Comparison of ENCODE assay signal across 11 cellular contexts in genomic region chr14:28661171-28661772, GRCh38.
DNase-seq lines count a peak whose midpoint lies in the region; ATAC-seq lines count a peak whose summit lies in the region.
"Had no signal": no experiment of that assay in that cellular context is flagged by ENCODE, and none has a peak within 500 bp of the region (broad histone marks: within the 10 kb centered on the region; RNA-seq: fewer than 3 reads in every experiment).

No MANE protein-coding gene starts in this region.

- no peak overlapping the region for H3K4me3 Mint-ChIP-seq in activated CD4-positive, alpha-beta memory T cell treated with anti-CD3 and anti-CD28 coated beads, Interleukin-2, amount 10 ng/mL, durations not matched to agents 7 days and 5 days
- H3K4me3 Mint-ChIP-seq: naive thymus-derived CD8-positive, alpha-beta T cell had no signal

- no peaks in the 10 kb centered on the region for H3K9me3 Mint-ChIP-seq in activated CD4-positive, alpha-beta memory T cell treated with anti-CD3 and anti-CD28 coated beads, Interleukin-2, amount 10 ng/mL, durations not matched to agents 7 days and 5 days

- H3K27ac Mint-ChIP-seq in activated CD4-positive, alpha-beta memory T cell treated with anti-CD3 and anti-CD28 coated beads, Interleukin-2, amount 10 ng/mL, durations not matched to agents 7 days and 5 days, result no peak overlapping the region
- H3K27ac Mint-ChIP-seq: naive thymus-derived CD8-positive, alpha-beta T cell had no signal

- H3K27me3 Mint-ChIP-seq in activated CD4-positive, alpha-beta memory T cell treated with anti-CD3 and anti-CD28 coated beads, Interleukin-2, amount 10 ng/mL, durations not matched to agents 7 days and 5 days, result no peaks in the 10 kb centered on the region
- H3K27me3 Mint-ChIP-seq: naive thymus-derived CD8-positive, alpha-beta T cell had no signal

- POLR2A ChIA-PET in activated CD4-positive, alpha-beta memory T cell treated with anti-CD3 and anti-CD28 coated beads, Interleukin-2, amount 10 ng/mL, durations not matched to agents 7 days and 5 days (lab: Charles Lee), result no interaction called here

- no peaks in the 10 kb centered on the region for H3K36me3 Mint-ChIP-seq in activated CD4-positive, alpha-beta memory T cell treated with anti-CD3 and anti-CD28 coated beads, Interleukin-2, amount 10 ng/mL, durations not matched to agents 7 days and 5 days (ENCODE audit: low read depth)
- H3K36me3 Mint-ChIP-seq: naive thymus-derived CD8-positive, alpha-beta T cell had no signal

- CTCF ChIA-PET in activated CD4-positive, alpha-beta memory T cell treated with anti-CD3 and anti-CD28 coated beads, Interleukin-2, amount 10 ng/mL, durations not matched to agents 7 days and 5 days (lab: Charles Lee), result no interaction called here

- ATAC-seq in GM21576 (IDR thresholded peaks at IDR 0.05; ENCODE audit: unreplicated experiment) (no peak), HG02884 (IDR thresholded peaks at IDR 0.05; ENCODE audit: unreplicated experiment) (no peak)
- ATAC-seq: K562; naive thymus-derived CD8-positive, alpha-beta T cell had no signal

- no peaks in the 10 kb centered on the region for H3K4me1 Mint-ChIP-seq in activated CD4-positive, alpha-beta memory T cell treated with anti-CD3 and anti-CD28 coated beads, Interleukin-2, amount 10 ng/mL, durations not matched to agents 7 days and 5 days
- H3K4me1 Mint-ChIP-seq: naive thymus-derived CD8-positive, alpha-beta T cell had no signal

- peak; percentile 22 for DNase-seq in DMS53 treated with DMSO at 0.1 percent for 48 hours (lab: John Stamatoyannopoulos, UW; ENCODE audit: unreplicated experiment)
- peak; percentile 96 for DNase-seq in M059J (ENCODE audit: low read depth)
- DNase-seq in dedifferentiated amniotic fluid mesenchymal stem cell (ENCODE audit: extremely low spot score), result peak; percentile 80
- peak; percentile 81 for DNase-seq in kidney glomerular epithelial cell (lab: John Stamatoyannopoulos, UW)
- DNase-seq in SIG-M5 treated with dmso at 0.1 percent for 504 hours (lab: John Stamatoyannopoulos, UW; ENCODE audit: unreplicated experiment), result no peak
- no peak for DNase-seq in activated CD4-positive, alpha-beta memory T cell treated with anti-CD3 and anti-CD28 coated beads, Interleukin-2, amount 10 ng/mL, durations not matched to agents 7 days and 5 days
- DNase-seq: AML-193; naive thymus-derived CD8-positive, alpha-beta T cell had no signal

Comparison
In these comparisons a context has a peak if more than half of its experiments do, and no peak if none do; other contexts are left out.
1. DNase-seq: peak in DMS53 treated with DMSO at 0.1 percent for 48 hours (single experiment), M059J (single experiment), dedifferentiated amniotic fluid mesenchymal stem cell (single experiment) and kidney glomerular epithelial cell (single experiment); none in SIG-M5 treated with dmso at 0.1 percent for 504 hours (single experiment) and activated CD4-positive, alpha-beta memory T cell treated with anti-CD3 and anti-CD28 coated beads, Interleukin-2, amount 10 ng/mL, durations not matched to agents 7 days and 5 days (single experiment).